In the genomic region with DNA sequence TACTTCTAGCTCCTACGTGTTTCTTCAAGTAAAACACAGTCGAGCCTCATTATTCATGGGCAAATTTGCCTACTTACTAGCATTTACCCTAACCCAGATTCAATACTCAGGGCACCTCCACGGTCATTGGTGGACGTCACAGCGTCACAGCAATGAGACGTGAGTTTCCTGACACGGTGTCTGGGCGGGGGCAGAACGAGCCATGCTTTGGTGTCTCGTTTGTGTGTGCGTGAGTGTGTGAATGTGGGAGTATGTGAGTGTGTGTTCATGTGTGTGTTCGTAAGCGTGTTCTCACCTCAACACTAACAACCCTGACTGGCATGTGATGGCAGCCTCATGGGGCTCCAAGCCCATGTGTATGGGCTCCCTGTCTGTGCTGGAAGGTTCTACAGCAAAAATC, we compare ENCODE assay signal across 1 cellular context.
TF ChIP-seq lines count a peak whose summit lies in the region.

No MANE protein-coding gene starts in this region.

TF ChIP-seq in IMR-90, 13 proteins besides CTCF, POLR2A, EP300 and RAD21:
- TF ChIP-seq FOS (IDR thresholded peaks at IDR 0.05; ENCODE audit: low read depth, low read length): no peak
- TF ChIP-seq, protein P1, sequence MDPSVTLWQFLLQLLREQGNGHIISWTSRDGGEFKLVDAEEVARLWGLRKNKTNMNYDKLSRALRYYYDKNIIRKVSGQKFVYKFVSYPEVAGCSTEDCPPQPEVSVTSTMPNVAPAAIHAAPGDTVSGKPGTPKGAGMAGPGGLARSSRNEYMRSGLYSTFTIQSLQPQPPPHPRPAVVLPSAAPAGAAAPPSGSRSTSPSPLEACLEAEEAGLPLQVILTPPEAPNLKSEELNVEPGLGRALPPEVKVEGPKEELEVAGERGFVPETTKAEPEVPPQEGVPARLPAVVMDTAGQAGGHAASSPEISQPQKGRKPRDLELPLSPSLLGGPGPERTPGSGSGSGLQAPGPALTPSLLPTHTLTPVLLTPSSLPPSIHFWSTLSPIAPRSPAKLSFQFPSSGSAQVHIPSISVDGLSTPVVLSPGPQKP (IDR thresholded peaks at IDR 0.05; ENCODE audit: borderline replicate concordance, low read depth, low read length): no peak
- no peak for TF ChIP-seq MAZ (IDR thresholded peaks at IDR 0.05; ENCODE audit: borderline replicate concordance, low read depth, low read length)
- no peak for TF ChIP-seq RCOR1 (IDR thresholded peaks at IDR 0.05; ENCODE audit: insufficient replicate concordance, low read length)
- no peak for TF ChIP-seq BHLHE40 (IDR thresholded peaks at IDR 0.05; ENCODE audit: low read depth, low read length)
- no peak for TF ChIP-seq MXI1 (IDR thresholded peaks at IDR 0.05; ENCODE audit: borderline replicate concordance, low read depth, low read length)
- TF ChIP-seq, protein P2, sequence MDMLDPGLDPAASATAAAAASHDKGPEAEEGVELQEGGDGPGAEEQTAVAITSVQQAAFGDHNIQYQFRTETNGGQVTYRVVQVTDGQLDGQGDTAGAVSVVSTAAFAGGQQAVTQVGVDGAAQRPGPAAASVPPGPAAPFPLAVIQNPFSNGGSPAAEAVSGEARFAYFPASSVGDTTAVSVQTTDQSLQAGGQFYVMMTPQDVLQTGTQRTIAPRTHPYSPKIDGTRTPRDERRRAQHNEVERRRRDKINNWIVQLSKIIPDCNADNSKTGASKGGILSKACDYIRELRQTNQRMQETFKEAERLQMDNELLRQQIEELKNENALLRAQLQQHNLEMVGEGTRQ (IDR thresholded peaks at IDR 0.05; ENCODE audit: low read depth, low read length): no peak
- TF ChIP-seq MAFK (IDR thresholded peaks at IDR 0.05; ENCODE audit: low read depth, low read length): no peak
- no peak for TF ChIP-seq CHD1 (IDR thresholded peaks at IDR 0.05; ENCODE audit: low read depth, low read length)
- TF ChIP-seq SMC3 (IDR thresholded peaks at IDR 0.05; ENCODE audit: low read depth, low read length): no peak
- no peak for TF ChIP-seq NFE2L2 (IDR thresholded peaks at IDR 0.05; ENCODE audit: low read depth, low read length)
- no peak for TF ChIP-seq CEBPB (IDR thresholded peaks at IDR 0.05; ENCODE audit: low read depth, low read length)
- TF ChIP-seq RFX5 (IDR thresholded peaks at IDR 0.05; ENCODE audit: low read depth, low read length): no peak
